In the genomic region with DNA sequence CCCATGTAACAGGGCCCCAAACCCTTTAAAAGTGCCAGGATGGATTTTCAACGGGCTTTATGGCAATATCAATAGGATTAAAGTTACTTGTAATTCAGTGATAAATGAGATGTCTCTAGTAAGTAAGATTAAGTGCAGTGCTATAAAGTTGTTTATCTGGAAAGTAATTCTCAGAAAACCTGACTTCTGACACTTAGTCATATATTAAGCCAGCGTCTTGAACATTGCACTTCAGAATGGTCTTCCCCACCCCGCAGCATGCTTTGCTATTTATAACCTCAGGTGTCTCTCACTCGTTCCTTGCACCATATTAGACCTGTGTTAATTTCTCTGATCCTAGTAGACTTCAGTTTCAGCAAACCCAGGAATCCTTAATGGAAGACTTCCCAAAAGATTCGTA, we compare ENCODE assay signal across 9 cellular contexts. TPM values are rescaled to one million over a fixed set of nuclear protein-coding genes. Genes with fewer than 3 reads are reported as not detected.
DNase-seq lines count a peak whose midpoint lies in the region; TF ChIP-seq lines count a peak whose summit lies in the region.
"Had no signal": no experiment of that assay in that cellular context is flagged by ENCODE, and none has a peak within 500 bp of the region (broad histone marks: within the 10 kb centered on the region; RNA-seq: fewer than 3 reads in every experiment).

No MANE protein-coding gene starts in this region.

- TF ChIP-seq CTCF in chondrocyte (IDR thresholded peaks at IDR 0.05) (no peak), transverse colon (IDR thresholded peaks at IDR 0.05) (no peak)

- peak overlapping the region; percentile 92 for H3K27ac ChIP-seq in muscle layer of duodenum (ENCODE audit: low read length)
- peak overlapping the region; percentile 45 to 95 (median 93) for H3K27ac ChIP-seq in transverse colon

- peaks cover 35% of the 10 kb centered on the region for H3K4me1 Mint-ChIP-seq in activated naive CD4-positive, alpha-beta T cell treated with anti-CD3 and anti-CD28 coated beads, Interleukin-2, amount 50 U/mL, for 24 hours
- peaks cover 42% of the 10 kb centered on the region for H3K4me1 Mint-ChIP-seq in chondrocyte (ENCODE audit: low read depth)

- TF ChIP-seq EP300 in transverse colon (IDR thresholded peaks at IDR 0.05; ENCODE audit: low read depth) = no peak

- H3K9me3 ChIP-seq in muscle layer of duodenum (ENCODE audit: control insufficient read depth in 1 of 2, low read length in 2 of 2) (no peaks in the 10 kb centered on the region), transverse colon (no peaks in the 10 kb centered on the region)

- H3K9me3 Mint-ChIP-seq in activated naive CD4-positive, alpha-beta T cell treated with anti-CD3 and anti-CD28 coated beads, Interleukin-2, amount 50 U/mL, for 24 hours = no peaks in the 10 kb centered on the region
- H3K9me3 Mint-ChIP-seq in chondrocyte (ENCODE audit: low read depth) = no peaks in the 10 kb centered on the region

- H3K27me3 Mint-ChIP-seq in activated naive CD4-positive, alpha-beta T cell treated with anti-CD3 and anti-CD28 coated beads, Interleukin-2, amount 50 U/mL, for 24 hours = peaks cover 16% of the 10 kb centered on the region
- H3K27me3 Mint-ChIP-seq in chondrocyte (ENCODE audit: low read depth) = no peaks in the 10 kb centered on the region

- H3K36me3 Mint-ChIP-seq in activated naive CD4-positive, alpha-beta T cell treated with anti-CD3 and anti-CD28 coated beads, Interleukin-2, amount 50 U/mL, for 24 hours = no peaks in the 10 kb centered on the region
- H3K36me3 Mint-ChIP-seq in chondrocyte (ENCODE audit: low read depth) = no peaks in the 10 kb centered on the region

- no peak for DNase-seq in activated naive CD4-positive, alpha-beta T cell treated with anti-CD3 and anti-CD28 coated beads, Interleukin-2, amount 50 U/mL, for 16 hours
- DNase-seq in chondrocyte (ENCODE audit: low spot score) = no peak
- no peak for DNase-seq in transverse colon
- DNase-seq in NCI-H446 treated with DMSO at 0.1 percent for 48 hours (lab: John Stamatoyannopoulos, UW) = no peak
- no peak for DNase-seq in effector CD4-positive, alpha-beta T cell
- no peak for DNase-seq in KBM-7

- H3K4me1 ChIP-seq in muscle layer of duodenum (ENCODE audit: control insufficient read depth in 1 of 2, insufficient read depth in 2 of 2, low read length in 2 of 2) (peaks cover 6 to 20% of the 10 kb centered on the region in 2 donors), transverse colon (peaks cover 0 to 26% (median 10%) of the 10 kb centered on the region in 4 donors)

- in situ Hi-C loops in transverse colon (cut with MboI; ENCODE audit: low pct_ligation_motif_present in 1 of 4, low pct_unique_long_range_greater_than_20kb in 1 of 4, low sequenced_read_pairs in 3 of 4) = loop anchor here in 3 of 4 donors (10.0 to 25.0 kb wide), 3 partner anchors 890 to 1098 kb away; no protein-coding TSS in a partner anchor
- in situ Hi-C loops in KBM-7 (cut with MboI; ENCODE audit: low pct_unique_long_range_greater_than_20kb, low sequenced_read_pairs) = no loop called here

- no peak overlapping the region for H3K27ac Mint-ChIP-seq in activated naive CD4-positive, alpha-beta T cell treated with anti-CD3 and anti-CD28 coated beads, Interleukin-2, amount 50 U/mL, for 24 hours
- no peak overlapping the region for H3K27ac Mint-ChIP-seq in chondrocyte (ENCODE audit: unreplicated experiment)

- 16 to 18% methylated on average over 5 of the region's 5 CpGs for WGBS in transverse colon (ENCODE audit: low coverage in 1 of 2), 2 donors

- H3K4me3 ChIP-seq in muscle layer of duodenum (ENCODE audit: low read depth in 1 of 2, low read length in 2 of 2) (peak overlapping the region; percentile 87 to 89), transverse colon (peak overlapping the region in 1 of 4 donors; percentile 4)
- H3K4me3 ChIP-seq: GM12878 had no signal

- no peak for TF ChIP-seq POLR2A in transverse colon (IDR thresholded peaks at IDR 0.05)

- H3K27me3 ChIP-seq in muscle layer of duodenum (ENCODE audit: low read depth, low read length) = no peaks in the 10 kb centered on the region
- H3K27me3 ChIP-seq in transverse colon = peaks cover 13% of the 10 kb centered on the region

- intact Hi-C loops in transverse colon (cut with DNase I; ENCODE audit: low total_unique reads) = loop anchor here (2.0 to 10.0 kb wide), 2 partner anchors 1100 to 1478 kb away; no protein-coding TSS in a partner anchor

- H3K36me3 ChIP-seq in muscle layer of duodenum (ENCODE audit: control insufficient read depth in 1 of 2, insufficient read depth in 2 of 2, low read length in 2 of 2) (no peaks in the 10 kb centered on the region), transverse colon (no peaks in the 10 kb centered on the region)

- peak overlapping the region; percentile 92 for H3K4me3 Mint-ChIP-seq in activated naive CD4-positive, alpha-beta T cell treated with anti-CD3 and anti-CD28 coated beads, Interleukin-2, amount 50 U/mL, for 24 hours
- peak overlapping the region; percentile 94 for H3K4me3 Mint-ChIP-seq in chondrocyte (ENCODE audit: unreplicated experiment)

RNA-seq across cellular contexts. Expression of a gene that starts 2.1 kb away (rescaled TPM):
- 10.4 to 15.8 TPM (median 14.5 TPM) in 3 replicates for total RNA-seq in chondrocyte
- 10 to 100 TPM in 3 of 4 donors, 1 to 10 TPM in 1; 8.4 to 25.2 (median 14.0) TPM for total RNA-seq in transverse colon
